ENCODE assay signal across 7 cellular contexts in the genomic region with DNA sequence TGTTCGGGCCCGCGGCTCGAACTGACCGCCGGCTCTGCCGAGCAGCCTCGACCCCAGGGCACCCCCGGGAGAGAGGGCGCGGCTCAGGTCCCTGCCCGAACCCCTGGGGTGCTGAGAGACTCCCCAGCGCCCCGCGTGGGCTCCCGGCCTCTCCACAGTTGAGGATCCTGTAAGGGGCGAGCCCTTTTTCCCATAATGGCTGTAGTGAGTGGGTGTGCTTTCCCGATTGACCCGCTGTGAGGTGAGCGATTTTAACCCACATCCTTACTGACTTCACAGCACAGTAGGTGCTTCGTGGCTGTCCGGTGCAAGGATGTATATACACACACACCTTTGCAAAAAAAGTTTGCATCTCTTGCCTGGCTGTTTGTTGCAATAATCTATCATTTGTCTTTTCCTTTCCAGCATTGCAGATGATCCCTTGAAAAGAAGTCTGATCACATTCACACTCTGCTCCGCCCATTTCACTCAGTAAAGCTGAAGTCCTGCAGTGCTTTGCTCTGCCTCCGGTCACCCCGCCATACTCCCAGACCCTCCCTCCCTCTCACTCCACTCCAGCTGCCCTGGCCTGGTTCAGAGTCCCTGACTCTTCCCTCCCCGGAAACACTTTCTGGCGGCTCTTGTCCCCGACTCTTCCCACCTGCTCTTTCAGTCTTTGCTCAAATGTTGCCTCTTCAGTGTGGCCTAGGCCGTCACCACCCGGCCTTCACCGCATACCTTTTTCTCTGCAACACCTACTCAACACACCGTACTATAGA. TPM values are rescaled to one million over a fixed set of nuclear protein-coding genes. Genes with fewer than 3 reads are reported as not detected.
DNase-seq lines count a peak whose midpoint lies in the region; ATAC-seq and TF ChIP-seq lines count a peak whose summit lies in the region.

No MANE protein-coding gene starts in this region.

- no peaks in the 10 kb centered on the region for H3K27me3 ChIP-seq in stomach smooth muscle (ENCODE audit: control insufficient read depth in 1 of 2, insufficient read depth in 2 of 2, low read length in 2 of 2)

- H3K9ac ChIP-seq in stomach smooth muscle (ENCODE audit: low read length in 2 of 2): peak overlapping the region; percentile 47 to 63

- peak; percentile 33; the same call in 2 of the 3 replicates for TF ChIP-seq CTCF in GM12872 (IDR thresholded peaks at IDR 0.05; ENCODE audit: insufficient read depth, low read depth, low read length)

- H3K36me3 ChIP-seq in stomach smooth muscle (ENCODE audit: control insufficient read depth in 2 of 2, insufficient read depth in 2 of 2, low read length in 2 of 2): peaks cover 20 to 22% of the 10 kb centered on the region in 2 donors

- H3K4me3 ChIP-seq in stomach smooth muscle (ENCODE audit: low read length in 2 of 2): peak overlapping the region; percentile 61 to 92

- H3K36me3 Mint-ChIP-seq in activated T-cell treated with anti-CD3 and anti-CD28 coated beads, Interleukin-2, amount 50 U/mL, for 72 hours (ENCODE audit: insufficient read depth in 2 of 2): peaks cover 5 to 21% of the 10 kb centered on the region in 2 donors

- peak; percentile 9 to 16 for ATAC-seq in activated T-cell treated with anti-CD3 and anti-CD28 coated beads, Interleukin-2, amount 50 U/mL, for 72 hours (replicated peaks in 1 of 2)

- no peaks in the 10 kb centered on the region for H3K9me3 Mint-ChIP-seq in activated T-cell treated with anti-CD3 and anti-CD28 coated beads, Interleukin-2, amount 50 U/mL, for 72 hours

- H3K4me1 Mint-ChIP-seq in activated T-cell treated with anti-CD3 and anti-CD28 coated beads, Interleukin-2, amount 50 U/mL, for 72 hours (ENCODE audit: low read depth): peaks cover 44% of the 10 kb centered on the region

- no peaks in the 10 kb centered on the region for H3K27me3 Mint-ChIP-seq in activated T-cell treated with anti-CD3 and anti-CD28 coated beads, Interleukin-2, amount 50 U/mL, for 72 hours (ENCODE audit: low read depth)

- DNase-seq in HT1080 (ENCODE audit: low read depth) (peak; percentile 26), iPS-NIHi11 (ENCODE audit: low spot score) (peak; percentile 48), DMS114 treated with DMSO at 0.1 percent for 48 hours (lab: John Stamatoyannopoulos, UW; ENCODE audit: unreplicated experiment) (no peak)
- DNase-seq in activated T-cell treated with anti-CD3 and anti-CD28 coated beads, Interleukin-2, amount 50 U/mL, for 72 hours: peak in 1 of 2 donors; percentile 14
- DNase-seq in activated effector memory CD4-positive, alpha-beta T cell treated with Interleukin-2 at 50 U/mL for 16 hours: no peak

- peak overlapping the region; percentile 96 to 99 for H3K4me3 Mint-ChIP-seq in activated T-cell treated with anti-CD3 and anti-CD28 coated beads, Interleukin-2, amount 50 U/mL, for 72 hours

- H3K4me1 ChIP-seq in stomach smooth muscle (ENCODE audit: control insufficient read depth, insufficient read depth, low read length): peaks cover 27% of the 10 kb centered on the region

- H3K9me3 ChIP-seq in stomach smooth muscle (ENCODE audit: control insufficient read depth in 2 of 2, low read length in 2 of 2): no peaks in the 10 kb centered on the region

- no peak overlapping the region for H3K27ac ChIP-seq in stomach smooth muscle (ENCODE audit: low read length)

- peak overlapping the region; percentile 80 for H3K27ac Mint-ChIP-seq in activated T-cell treated with anti-CD3 and anti-CD28 coated beads, Interleukin-2, amount 50 U/mL, for 72 hours

RNA-seq across cellular contexts. Expression of gene UBE2G2, which starts 1.0 kb away (rescaled TPM):
- 73.1 and 77.6 TPM in 2 replicates for total RNA-seq in HT1080 (2014; rRNA removed; shearing (Covaris generic))
- polyA plus RNA-seq in HT1080 (2015; cell fraction: cytosol; rRNA removed): 52.9 and 60.4 TPM in 2 replicates
- polyA plus RNA-seq in HT1080 (2015; cell fraction: nucleus; rRNA removed): 284 and 361 TPM in 2 replicates
- total RNA-seq in activated T-cell treated with anti-CD3 and anti-CD28 coated beads, Interleukin-2, amount 50 U/mL, for 72 hours: 10 to 100 TPM; 85.2 to 95.6 TPM

RNA-seq across cellular contexts. Expression of gene SUMO3, which starts 15.3 kb away (rescaled TPM):
- 130 and 154 TPM in 2 replicates for total RNA-seq in HT1080 (2014; rRNA removed; shearing (Covaris generic))
- 126 and 140 TPM in 2 replicates for polyA plus RNA-seq in HT1080 (2015; cell fraction: cytosol; rRNA removed)
- 26.9 and 27.0 TPM in 2 replicates for polyA plus RNA-seq in HT1080 (2015; cell fraction: nucleus; rRNA removed)
- total RNA-seq in activated T-cell treated with anti-CD3 and anti-CD28 coated beads, Interleukin-2, amount 50 U/mL, for 72 hours: 10 to 100 TPM; 60.1 to 67.8 TPM

Comparison
In these comparisons a context has a peak if more than half of its experiments do, and no peak if none do; other contexts are left out.
1. DNase-seq: peak in HT1080 (single experiment) and iPS-NIHi11 (single experiment); none in activated effector memory CD4-positive, alpha-beta T cell treated with Interleukin-2 at 50 U/mL for 16 hours (single experiment) and DMS114 treated with DMSO at 0.1 percent for 48 hours (single experiment).